Comparison of ENCODE assay signal across 8 cellular contexts in genomic region chr7:90595341-90595800, GRCh38.
DNase-seq lines count a peak whose midpoint lies in the region; ATAC-seq and TF ChIP-seq lines count a peak whose summit lies in the region.

No MANE protein-coding gene starts in this region.

- H3K4me1 ChIP-seq in endocrine pancreas (ENCODE audit: control insufficient read depth, insufficient read depth, low read length) (peaks cover 5% of the 10 kb centered on the region), neutrophil (ENCODE audit: control insufficient read depth in 1 of 2, insufficient read depth in 1 of 2, low read depth in 1 of 2, low read length in 1 of 2) (peaks cover 43 to 50% of the 10 kb centered on the region in 2 experiments)

- H3K27ac Mint-ChIP-seq in activated T-cell treated with anti-CD3 and anti-CD28 coated beads, Interleukin-2, amount 50 U/mL, for 24 hours, result peak overlapping the region; percentile 29

- no peaks in the 10 kb centered on the region for H3K9me3 Mint-ChIP-seq in activated T-cell treated with anti-CD3 and anti-CD28 coated beads, Interleukin-2, amount 50 U/mL, for 24 hours

- H3K4me3 ChIP-seq in NB4 (ENCODE audit: low read depth, low read length), result peak overlapping the region; percentile 58
- peak overlapping the region; percentile 56 for H3K4me3 ChIP-seq in endocrine pancreas (ENCODE audit: control insufficient read depth, insufficient read depth, low read length)
- peak overlapping the region; percentile 78 to 85 for H3K4me3 ChIP-seq in neutrophil (ENCODE audit: low read depth in 1 of 2, low read length in 1 of 2)

- TF ChIP-seq CTCF in NB4 (IDR thresholded peaks at IDR 0.05; ENCODE audit: low read depth, low read length), result no peak
- no peak for TF ChIP-seq CTCF in neutrophil (IDR thresholded peaks at IDR 0.05)

- H3K9me3 ChIP-seq in endocrine pancreas (ENCODE audit: control insufficient read depth, low read length) (no peaks in the 10 kb centered on the region), neutrophil (no peaks in the 10 kb centered on the region)

- peak overlapping the region; percentile 64 for H3K4me3 Mint-ChIP-seq in activated T-cell treated with anti-CD3 and anti-CD28 coated beads, Interleukin-2, amount 50 U/mL, for 24 hours

- H3K9ac ChIP-seq in endocrine pancreas (ENCODE audit: control insufficient read depth, insufficient read depth, low read length), result peak overlapping the region; percentile 34

- DNase-seq in activated T-cell treated with anti-CD3 and anti-CD28 coated beads, Interleukin-2, amount 50 U/mL, for 24 hours, result no peak
- DNase-seq in activated T-cell treated with anti-CD3 and anti-CD28 coated beads for 4 hours (no peak), NB4 (ENCODE audit: low read depth) (no peak), NCI-H510A (lab: John Stamatoyannopoulos, UW) (no peak), NK-92 (lab: John Stamatoyannopoulos, UW; ENCODE audit: unreplicated experiment) (no peak)

- ATAC-seq in activated CD4-positive, CD25-positive, alpha-beta regulatory T cell treated with anti-CD3 and anti-CD28 coated beads, Interleukin-2, amount 50 U/mL, for 24 hours, result no peak

- no peaks in the 10 kb centered on the region for H3K36me3 Mint-ChIP-seq in activated T-cell treated with anti-CD3 and anti-CD28 coated beads, Interleukin-2, amount 50 U/mL, for 24 hours (ENCODE audit: low read depth)

- H3K27ac ChIP-seq in neutrophil, result peak overlapping the region; percentile 92

- peaks cover 22% of the 10 kb centered on the region for H3K4me1 Mint-ChIP-seq in activated T-cell treated with anti-CD3 and anti-CD28 coated beads, Interleukin-2, amount 50 U/mL, for 24 hours (ENCODE audit: low read depth)

- H3K27me3 ChIP-seq in endocrine pancreas (ENCODE audit: control insufficient read depth, insufficient read depth, low read length) (no peaks in the 10 kb centered on the region), neutrophil (no peaks in the 10 kb centered on the region)

- peaks cover 70% of the 10 kb centered on the region for H3K27me3 Mint-ChIP-seq in activated T-cell treated with anti-CD3 and anti-CD28 coated beads, Interleukin-2, amount 50 U/mL, for 24 hours

- no peak for TF ChIP-seq POLR2A in NB4 (IDR thresholded peaks at IDR 0.05; ENCODE audit: extremely low read depth, insufficient read length)

- no peaks in the 10 kb centered on the region for H3K36me3 ChIP-seq in endocrine pancreas (ENCODE audit: control insufficient read depth, insufficient read depth, low read length)
- H3K36me3 ChIP-seq in neutrophil, result no peaks in the 10 kb centered on the region
